Comparison of ENCODE assay signal across 21 cellular contexts in genomic region chr16:55760665-55761035, GRCh38.
A peak's percentile ranks its signal among the peaks of the same experiment; 100 is the strongest.
DNase-seq lines count a peak whose midpoint lies in the region; ATAC-seq and TF ChIP-seq lines count a peak whose summit lies in the region.
"Had no signal": no experiment of that assay in that cellular context is flagged by ENCODE, and none has a peak within 500 bp of the region (broad histone marks: within the 10 kb centered on the region; RNA-seq: fewer than 3 reads in every experiment).

No MANE protein-coding gene starts in this region.

- H3K9me3 ChIP-seq in left lung (peaks cover 0 to 2% of the 10 kb centered on the region in 2 donors), psoas muscle (no peaks in the 10 kb centered on the region)
- H3K9me3 ChIP-seq: uterus had no signal

- intact Hi-C loops in left lung (cut with DNase I): no loop called here
- intact Hi-C loops in psoas muscle (cut with DNase I): no loop called here
- intact Hi-C loops in MCF 10A (cut with micrococcal nuclease): no loop called here

- H3K27ac ChIP-seq in left lung (peak overlapping the region in 1 of 2 donors; percentile 44), psoas muscle (no peak overlapping the region)
- H3K27ac ChIP-seq: uterus had no signal

- CTCF ChIA-PET in MCF 10A (lab: Yijun Ruan, JAX): interaction anchor here (1.4 kb wide), 1 partner anchor 81 kb away, joined by 4 read pairs; no protein-coding TSS in a partner anchor

- H3K36me3 Mint-ChIP-seq in endothelial cell (ENCODE audit: low read depth, unreplicated experiment) (no peaks in the 10 kb centered on the region), MCF 10A (ENCODE audit: insufficient read depth, unreplicated experiment) (peaks cover 6% of the 10 kb centered on the region)
- H3K36me3 Mint-ChIP-seq in natural killer cell treated with Interleukin-12 subunit alpha and Interleukin-12 subunit beta and Interleukin-15 and Interleukin-18, amount 100 ng/mL, for 72 hours: no peaks in the 10 kb centered on the region
- H3K36me3 Mint-ChIP-seq: stimulated activated naive B cell treated with anti-CD40 and anti-IgM and Interleukin-4, amounts not matched to agents 10 μg/mL and 1 μg/mL and 100 μg/mL, for 72 hours had no signal

- H3K4me3 ChIP-seq in left lung (peak overlapping the region in 1 of 2 donors; percentile 11), psoas muscle (peak overlapping the region; percentile 61)
- H3K4me3 ChIP-seq: uterus had no signal

- H3K27ac Mint-ChIP-seq in endothelial cell (ENCODE audit: unreplicated experiment) (no peak overlapping the region), MCF 10A (ENCODE audit: low read depth, unreplicated experiment) (no peak overlapping the region)
- no peak overlapping the region for H3K27ac Mint-ChIP-seq in natural killer cell treated with Interleukin-12 subunit alpha and Interleukin-12 subunit beta and Interleukin-15 and Interleukin-18, amount 100 ng/mL, for 72 hours
- H3K27ac Mint-ChIP-seq: activated CD8-positive, alpha-beta T cell treated with anti-CD3 and anti-CD28 coated beads for 36 hours; activated naive CD8-positive, alpha-beta T cell treated with anti-CD3 and anti-CD28 coated beads, Interleukin-2, amount 50 U/mL, for 24 hours; activated T-helper 1 cell treated with anti-CD3 and anti-CD28 coated beads, Interleukin-12 subunit alpha, Interleukin-12 subunit beta, Interleukin-2, Interleukin-4 antibody, amounts not matched to agents 30 ng/mL and 10 ng/mL and 1 ng/mL, durations not matched to agents 14 hours and 24 hours and 36 hours; CD4-positive, alpha-beta T cell; HFFc6; stimulated activated naive B cell treated with anti-CD40 and anti-IgM and Interleukin-4, amounts not matched to agents 10 μg/mL and 1 μg/mL and 100 μg/mL, for 72 hours had no signal

- BruUV-seq in MCF 10A (replicated peaks; lab: Mats Ljungman, UMichigan): no TSS peak

- H3K4me1 Mint-ChIP-seq in endothelial cell (ENCODE audit: unreplicated experiment) (peaks cover 14% of the 10 kb centered on the region), MCF 10A (ENCODE audit: insufficient read depth, unreplicated experiment) (peaks cover 7% of the 10 kb centered on the region)
- peaks cover 0 to 11% of the 10 kb centered on the region in 2 donors for H3K4me1 Mint-ChIP-seq in natural killer cell treated with Interleukin-12 subunit alpha and Interleukin-12 subunit beta and Interleukin-15 and Interleukin-18, amount 100 ng/mL, for 72 hours (ENCODE audit: low read depth in 2 of 2)
- H3K4me1 Mint-ChIP-seq: activated naive CD8-positive, alpha-beta T cell treated with anti-CD3 and anti-CD28 coated beads, Interleukin-2, amount 50 U/mL, for 24 hours had no signal

- H3K4me3 Mint-ChIP-seq in endothelial cell (ENCODE audit: unreplicated experiment) (peak overlapping the region; percentile 47), MCF 10A (ENCODE audit: unreplicated experiment) (no peak overlapping the region)
- H3K4me3 Mint-ChIP-seq in natural killer cell treated with Interleukin-12 subunit alpha and Interleukin-12 subunit beta and Interleukin-15 and Interleukin-18, amount 100 ng/mL, for 72 hours: no peak overlapping the region
- H3K4me3 Mint-ChIP-seq: activated CD8-positive, alpha-beta T cell treated with anti-CD3 and anti-CD28 coated beads for 36 hours; activated naive CD8-positive, alpha-beta T cell treated with anti-CD3 and anti-CD28 coated beads, Interleukin-2, amount 50 U/mL, for 24 hours; activated T-helper 1 cell treated with anti-CD3 and anti-CD28 coated beads, Interleukin-12 subunit alpha, Interleukin-12 subunit beta, Interleukin-2, Interleukin-4 antibody, amounts not matched to agents 30 ng/mL and 10 ng/mL and 1 ng/mL, durations not matched to agents 14 hours and 24 hours and 36 hours; CD4-positive, alpha-beta T cell; HFFc6; stimulated activated naive B cell treated with anti-CD40 and anti-IgM and Interleukin-4, amounts not matched to agents 10 μg/mL and 1 μg/mL and 100 μg/mL, for 72 hours had no signal

- H3K4me1 ChIP-seq in left lung (no peaks in the 10 kb centered on the region), psoas muscle (no peaks in the 10 kb centered on the region)
- H3K4me1 ChIP-seq: uterus had no signal

- peak; percentile 71 for ATAC-seq in left lung
- ATAC-seq in psoas muscle: peak in 3 of 4 donors; percentile 30 to 69 (median 57)
- no peak for ATAC-seq in HG02885 (IDR thresholded peaks at IDR 0.05; ENCODE audit: poor library complexity, unreplicated experiment)
- no peak for ATAC-seq in natural killer cell treated with Interleukin-12 subunit alpha and Interleukin-12 subunit beta and Interleukin-15 and Interleukin-18, amount 100 ng/mL, for 72 hours
- ATAC-seq: activated CD8-positive, alpha-beta T cell treated with anti-CD3 and anti-CD28 coated beads for 36 hours; activated naive CD8-positive, alpha-beta T cell treated with anti-CD3 and anti-CD28 coated beads, Interleukin-2, amount 50 U/mL, for 24 hours; Panc1; stimulated activated naive B cell treated with anti-CD40 and anti-IgM and Interleukin-4, amounts not matched to agents 10 μg/mL and 1 μg/mL and 100 μg/mL, for 72 hours had no signal

- TF ChIP-seq CTCF in endothelial cell (IDR thresholded peaks at IDR 0.05; ENCODE audit: unreplicated experiment) (no peak), left lung (IDR thresholded peaks at IDR 0.05) (no peak), psoas muscle (IDR thresholded peaks at IDR 0.05) (no peak), MCF 10A (IDR thresholded peaks at IDR 0.05; ENCODE audit: unreplicated experiment) (no peak)

- H3K36me3 ChIP-seq in left lung (no peaks in the 10 kb centered on the region), psoas muscle (ENCODE audit: insufficient read depth in 1 of 2, low read depth in 1 of 2) (no peaks in the 10 kb centered on the region)
- H3K36me3 ChIP-seq: uterus had no signal

- peaks cover 2% of the 10 kb centered on the region for H3K9me3 Mint-ChIP-seq in endothelial cell (ENCODE audit: unreplicated experiment)
- peaks cover 8% of the 10 kb centered on the region for H3K9me3 Mint-ChIP-seq in MCF 10A (ENCODE audit: unreplicated experiment)
- H3K9me3 Mint-ChIP-seq in natural killer cell treated with Interleukin-12 subunit alpha and Interleukin-12 subunit beta and Interleukin-15 and Interleukin-18, amount 100 ng/mL, for 72 hours: peaks cover 2% of the 10 kb centered on the region
- H3K9me3 Mint-ChIP-seq: activated CD8-positive, alpha-beta T cell treated with anti-CD3 and anti-CD28 coated beads for 36 hours; activated naive CD8-positive, alpha-beta T cell treated with anti-CD3 and anti-CD28 coated beads, Interleukin-2, amount 50 U/mL, for 24 hours; activated T-helper 1 cell treated with anti-CD3 and anti-CD28 coated beads, Interleukin-12 subunit alpha, Interleukin-12 subunit beta, Interleukin-2, Interleukin-4 antibody, amounts not matched to agents 30 ng/mL and 10 ng/mL and 1 ng/mL, durations not matched to agents 14 hours and 24 hours and 36 hours; CD4-positive, alpha-beta T cell; HFFc6; stimulated activated naive B cell treated with anti-CD40 and anti-IgM and Interleukin-4, amounts not matched to agents 10 μg/mL and 1 μg/mL and 100 μg/mL, for 72 hours had no signal

- H3K27me3 ChIP-seq in left lung: peaks cover 0 to 8% of the 10 kb centered on the region in 2 donors
- no peaks in the 10 kb centered on the region for H3K27me3 ChIP-seq in psoas muscle (ENCODE audit: insufficient read depth in 3 of 3, low read length in 2 of 3)
- H3K27me3 ChIP-seq: uterus had no signal

- POLR2A ChIA-PET in MCF 10A (lab: Yijun Ruan, JAX): no interaction called here

- DNase-seq in EL (peak; percentile 0), endothelial cell (ENCODE audit: low spot score) (peak; percentile 6), left lung (no peak), psoas muscle (peak in 1 of 2 donors; percentile 62), MCF 10A (ENCODE audit: unreplicated experiment) (no peak)
- DNase-seq in central memory CD4-positive, alpha-beta T cell: no peak
- DNase-seq in natural killer cell treated with Interleukin-12 subunit alpha and Interleukin-12 subunit beta and Interleukin-15 and Interleukin-18, amount 100 ng/mL, for 72 hours (ENCODE audit: low spot score): no peak
- DNase-seq: activated CD8-positive, alpha-beta T cell treated with anti-CD3 and anti-CD28 coated beads for 36 hours; activated naive CD8-positive, alpha-beta T cell treated with anti-CD3 and anti-CD28 coated beads, Interleukin-2, amount 50 U/mL, for 24 hours; caudate nucleus; CD4-positive, alpha-beta T cell; DMS79 treated with DMSO at 0.1 percent for 48 hours; HFFc6; NCI-H2081 treated with DMSO at 0.1 percent for 48 hours; NCI-H524 treated with DMSO at 0.1 percent for 48 hours; stimulated activated CD4-positive, alpha-beta T cell treated with anti-CD3 and anti-CD28 coated beads, Interleukin-12 subunit alpha, Interleukin-12 subunit beta, amount 100 ng/mL, for 4 hours; stimulated activated naive B cell treated with anti-CD40 and anti-IgM and Interleukin-4, amounts not matched to agents 10 μg/mL and 1 μg/mL and 100 μg/mL, for 72 hours; uterus had no signal

- H3K27me3 Mint-ChIP-seq in endothelial cell (ENCODE audit: unreplicated experiment) (peaks cover 4% of the 10 kb centered on the region), MCF 10A (ENCODE audit: insufficient read depth, unreplicated experiment) (no peaks in the 10 kb centered on the region)
- peaks cover 23 to 33% of the 10 kb centered on the region in 2 donors for H3K27me3 Mint-ChIP-seq in natural killer cell treated with Interleukin-12 subunit alpha and Interleukin-12 subunit beta and Interleukin-15 and Interleukin-18, amount 100 ng/mL, for 72 hours

- WGBS in psoas muscle, 3 donors: 21 to 24% (median 23%) methylated on average over 25 of the region's 25 CpGs

Comparison
In these comparisons a context has a peak if more than half of its experiments do, and no peak if none do; other contexts are left out.
1. DNase-seq: peak in EL (single experiment) and endothelial cell (single experiment); none in left lung (0 of 2), MCF 10A (single experiment), central memory CD4-positive, alpha-beta T cell (single experiment) and natural killer cell treated with Interleukin-12 subunit alpha and Interleukin-12 subunit beta and Interleukin-15 and Interleukin-18, amount 100 ng/mL, for 72 hours (single experiment).
2. ATAC-seq: peak in left lung (single experiment) and psoas muscle (3 of 4); none in HG02885 (single experiment) and natural killer cell treated with Interleukin-12 subunit alpha and Interleukin-12 subunit beta and Interleukin-15 and Interleukin-18, amount 100 ng/mL, for 72 hours (0 of 2).